In genomic region chr11:123429851-123430735, GRCh38 we compare ENCODE assay signal across 8 cellular contexts. TPM values are rescaled to one million over a fixed set of nuclear protein-coding genes. Genes with fewer than 3 reads are reported as not detected.
DNase-seq lines count a peak whose midpoint lies in the region; ATAC-seq and TF ChIP-seq lines count a peak whose summit lies in the region.

TSS of gene GRAMD1B (plus strand) at chr11:123430269. CDS start at chr11:123430793, 524 bp downstream.

- TF ChIP-seq POLR2A in esophagus squamous epithelium (IDR thresholded peaks at IDR 0.05) = no peak
- no peak for TF ChIP-seq POLR2A in stomach (IDR thresholded peaks at IDR 0.05)

- WGBS in esophagus squamous epithelium, 2 donors = 7 to 8% methylated on average over 12 of the region's 58 CpGs
- 1 to 5% (median 4%) methylated on average over 51 to 58 of the region's 58 CpGs for WGBS in stomach, 5 donors

- H3K4me1 Mint-ChIP-seq in nephron = peaks cover 67% of the 10 kb centered on the region

- ATAC-seq in HG02884 (IDR thresholded peaks at IDR 0.05; ENCODE audit: unreplicated experiment) (peak; percentile 52), HG02571 (IDR thresholded peaks at IDR 0.05; ENCODE audit: unreplicated experiment) (no peak)

- peaks cover 11 to 20% (median 12%) of the 10 kb centered on the region in 3 donors for H3K4me1 ChIP-seq in esophagus squamous epithelium
- H3K4me1 ChIP-seq in stomach = peaks cover 12 to 25% (median 17%) of the 10 kb centered on the region in 4 donors

- H3K27me3 Mint-ChIP-seq in nephron (ENCODE audit: low read depth) = peaks cover 12% of the 10 kb centered on the region

- no peak for TF ChIP-seq EP300 in stomach (IDR thresholded peaks at IDR 0.05)

- H3K9me3 Mint-ChIP-seq in nephron = no peaks in the 10 kb centered on the region

- intact Hi-C loops in esophagus squamous epithelium (cut with DNase I) = no loop called here
- intact Hi-C loops in stomach (cut with DNase I; ENCODE audit: low total_unique reads) = no loop called here

- DNase-seq in NCI-H69 (lab: John Stamatoyannopoulos, UW) (peak; percentile 91), activated T-cell treated with anti-CD3 and anti-CD28 coated beads for 1 hour (ENCODE audit: low read depth) (peak; percentile 65), esophagus squamous epithelium (lab: John Stamatoyannopoulos, UW) (no peak), stomach (peak; percentile 47)

- H3K4me3 ChIP-seq in esophagus squamous epithelium = peak within 1 kb of the TSS; percentile 43 to 71 (median 52)
- H3K4me3 ChIP-seq in stomach = peak within 1 kb of the TSS; percentile 50 to 62 (median 56)

- TF ChIP-seq CTCF in GM12874 (IDR thresholded peaks at IDR 0.05; ENCODE audit: insufficient read depth, low read depth, low read length) (0 out of 2 replicates have a peak, but pooled peaks have one; percentile 14), esophagus squamous epithelium (IDR thresholded peaks at IDR 0.05) (peak in 2 of 6 experiments; percentile 8 to 10), nephron (IDR thresholded peaks at IDR 0.05; ENCODE audit: unreplicated experiment in 3 of 3) (no peak), stomach (IDR thresholded peaks at IDR 0.05) (no peak)

- peak within 1 kb of the TSS; percentile 92 to 98 (median 92) for H3K4me3 Mint-ChIP-seq in nephron

- H3K27ac ChIP-seq in esophagus squamous epithelium (peak within 1 kb of the TSS; percentile 60 to 78 (median 66)), stomach (peak within 1 kb of the TSS; percentile 16 to 83 (median 77))

- peak within 1 kb of the TSS; percentile 78 to 95 (median 80) for H3K27ac Mint-ChIP-seq in nephron

- H3K9me3 ChIP-seq in esophagus squamous epithelium (no peaks in the 10 kb centered on the region), stomach (no peaks in the 10 kb centered on the region)

- peaks cover 0 to 82% (median 0%) of the 10 kb centered on the region in 4 donors for H3K27me3 ChIP-seq in esophagus squamous epithelium
- H3K27me3 ChIP-seq in stomach = peaks cover 3 to 54% (median 17%) of the 10 kb centered on the region in 3 donors

- H3K36me3 ChIP-seq in esophagus squamous epithelium = no peaks in the 10 kb centered on the region
- no peaks in the 10 kb centered on the region for H3K36me3 ChIP-seq in stomach

- H3K36me3 Mint-ChIP-seq in nephron (ENCODE audit: low read depth) = no peaks in the 10 kb centered on the region

RNA-seq across cellular contexts. Expression of gene GRAMD1B, which starts in this region (rescaled TPM):
- total RNA-seq in esophagus squamous epithelium = 1 to 10 TPM in 3 of 4 donors, under 1 TPM in 1; 0.61 to 1.7 (median 1.1) TPM
- total RNA-seq in stomach = 10 to 100 TPM in 4 of 5 donors, under 1 TPM in 1; 0.58 to 39.7 (median 19.3) TPM
- polyA plus RNA-seq in stomach = 1 to 10 TPM; 3.8 to 5.1 (median 4.5) TPM
